19 cellular contexts compared by ENCODE assay signal in the genomic region with DNA sequence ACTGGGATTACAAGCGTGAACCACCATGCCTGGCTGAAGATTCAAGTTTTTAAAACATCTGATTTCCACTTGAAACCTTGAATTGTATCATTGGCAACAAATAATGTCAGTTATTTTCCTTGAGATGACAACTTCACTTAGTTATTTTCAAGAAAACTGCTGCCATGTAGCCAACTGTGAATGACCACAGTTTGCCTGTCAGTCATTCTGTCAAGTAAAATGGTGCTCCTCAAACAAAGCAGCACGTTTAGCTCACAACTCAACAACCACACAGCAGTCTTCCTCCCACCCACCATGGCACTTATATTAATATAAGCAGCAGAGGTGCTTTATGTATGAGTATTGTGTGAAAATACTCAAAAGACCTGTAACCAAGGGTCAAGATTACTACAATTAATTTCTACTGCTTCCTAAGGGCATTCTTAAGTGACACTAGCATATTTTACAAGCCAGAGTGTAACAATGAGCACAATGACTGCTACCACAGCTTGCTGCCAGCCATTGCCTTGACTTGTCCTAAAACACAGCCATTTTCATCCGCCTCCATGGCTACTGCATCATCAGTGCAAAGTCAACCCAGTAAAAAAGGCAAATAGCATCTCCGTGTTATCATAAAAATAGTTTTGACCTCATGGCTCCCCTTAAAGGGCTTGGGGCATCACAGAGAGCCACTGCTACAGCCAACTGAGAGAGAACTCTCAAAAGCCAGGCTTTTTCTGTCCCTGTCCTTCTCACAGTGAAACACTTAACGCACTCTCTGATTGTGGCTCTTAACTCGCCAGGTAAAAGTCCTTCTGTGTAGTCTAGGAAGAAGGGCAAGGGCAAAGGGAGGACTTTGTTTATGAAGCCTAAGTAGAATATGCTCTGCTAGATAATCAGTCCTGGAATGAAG.
A peak's percentile ranks its signal among the peaks of the same experiment; 100 is the strongest.
DNase-seq lines count a peak whose midpoint lies in the region; ATAC-seq, FAIRE-seq and TF ChIP-seq lines count a peak whose summit lies in the region.
"Had no signal": no experiment of that assay in that cellular context is flagged by ENCODE, and none has a peak within 500 bp of the region (broad histone marks: within the 10 kb centered on the region; RNA-seq: fewer than 3 reads in every experiment).

No MANE protein-coding gene starts in this region.

- no peaks in the 10 kb centered on the region for H3K36me3 ChIP-seq in neural progenitor cell

- TF ChIP-seq CTCF in neural progenitor cell (IDR thresholded peaks at IDR 0.05) = no peak

- ATAC-seq in HG02884 (IDR thresholded peaks at IDR 0.05; ENCODE audit: unreplicated experiment) = no peak
- ATAC-seq: A549, SK-N-SH treated with all-trans-retinoic acid at 6 μM for 48 hours had no signal

- H3K9ac ChIP-seq in neural progenitor cell = no peak overlapping the region

- POLR2A ChIA-PET in HEK293T (lab: Yijun Ruan, JAX) = interaction anchor here (1.5 kb wide), 1 partner anchor 11 kb away, joined by 5 read pairs; no protein-coding TSS in a partner anchor

- H2AFZ ChIP-seq in neural progenitor cell (replicated peaks) = peak overlapping the region; percentile 53
- H2AFZ ChIP-seq: PC-9 had no signal

- peak overlapping the region; percentile 54 for H3K27ac ChIP-seq in cingulate gyrus (ENCODE audit: low read depth, low read length)
- H3K27ac ChIP-seq in neural progenitor cell = no peak overlapping the region
- H3K27ac ChIP-seq: A549, PC-9, RWPE1 had no signal

- CTCF ChIA-PET in HEK293T (lab: Yijun Ruan, JAX) = no interaction called here

- FAIRE-seq in GM12891 (lab: Jason Lieb, UNC) = peak; percentile 13
- FAIRE-seq: A549 had no signal

- H3K4me3 Mint-ChIP-seq in neural progenitor cell = no peak overlapping the region
- H3K4me3 Mint-ChIP-seq: CD4-positive, alpha-beta memory T cell had no signal

- DNase-seq in GM12891 (ENCODE audit: insufficient read length, low spot score) (no peak), HEK293T (ENCODE audit: extremely low spot score) (no peak), neural progenitor cell (ENCODE audit: low spot score) (no peak), SW480 (ENCODE audit: low spot score) (no peak), GDM1 (lab: John Stamatoyannopoulos, UW) (no peak)
- no peak for DNase-seq in activated effector memory CD4-positive, alpha-beta T cell treated with anti-CD3 and anti-CD28 coated beads, Interleukin-2, amount 50 U/mL, for 16 hours
- DNase-seq: CD4-positive, alpha-beta memory T cell; HCEC 1CT; NCI-H1048; NCI-H1436; NCI-H1930; NCI-H526; PC-9; SIG-M5 had no signal

- no peak overlapping the region for H3K4me2 ChIP-seq in neural progenitor cell
- H3K4me2 ChIP-seq: A549, PC-9 had no signal

- no peaks in the 10 kb centered on the region for H3K9me3 Mint-ChIP-seq in neural progenitor cell

- H3K27me3 ChIP-seq in neural progenitor cell = no peaks in the 10 kb centered on the region

- H4K20me1 ChIP-seq in neural progenitor cell (ENCODE audit: low read depth) = no peaks in the 10 kb centered on the region

- peaks cover 57% of the 10 kb centered on the region for H3K4me1 ChIP-seq in neural progenitor cell
- H3K4me1 ChIP-seq: A549 had no signal

- peaks cover 72% of the 10 kb centered on the region for H3K4me1 Mint-ChIP-seq in neural progenitor cell

- no peak overlapping the region for H3K4me3 ChIP-seq in neural progenitor cell
- H3K4me3 ChIP-seq: A549, PC-9 had no signal

- no peak for TF ChIP-seq POLR2A in GM12891 (IDR thresholded peaks at IDR 0.05; ENCODE audit: low read depth, low read length)

- peaks cover 12% of the 10 kb centered on the region for H3F3A ChIP-seq in neural progenitor cell (ENCODE audit: low read depth)

- no peaks in the 10 kb centered on the region for H3K36me3 Mint-ChIP-seq in neural progenitor cell

- H3K79me2 ChIP-seq in neural progenitor cell (ENCODE audit: low read depth) = no peaks in the 10 kb centered on the region

- H3K9me3 ChIP-seq in neural progenitor cell (ENCODE audit: low read depth) = no peaks in the 10 kb centered on the region
- H3K9me3 ChIP-seq: A549 had no signal

- no peaks in the 10 kb centered on the region for H3K27me3 Mint-ChIP-seq in neural progenitor cell (ENCODE audit: insufficient read depth, low read depth)
- H3K27me3 Mint-ChIP-seq: CD4-positive, alpha-beta memory T cell had no signal

- peak overlapping the region; percentile 58 for H3K27ac Mint-ChIP-seq in neural progenitor cell

TF ChIP-seq in GM12891, 5 proteins besides CTCF, POLR2A, EP300 and RAD21:
- TF ChIP-seq TAF1 (IDR thresholded peaks at IDR 0.05; ENCODE audit: low read depth, low read length) = no peak
- TF ChIP-seq POLR2AphosphoS5 (IDR thresholded peaks at IDR 0.05; ENCODE audit: low read depth, low read length) = no peak
- TF ChIP-seq POU2F2 (IDR thresholded peaks at IDR 0.05; ENCODE audit: low read depth, low read length) = no peak
- TF ChIP-seq SPI1 (IDR thresholded peaks at IDR 0.05; ENCODE audit: low read depth, low read length) = no peak
- TF ChIP-seq PAX5 (IDR thresholded peaks at IDR 0.05; ENCODE audit: insufficient read depth, low read length, severe bottlenecking) = no peak

TF ChIP-seq in HEK293T, 16 proteins besides CTCF, POLR2A, EP300 and RAD21:
- TF ChIP-seq SP1 (IDR thresholded peaks at IDR 0.05) = no peak
- TF ChIP-seq, protein P1, sequence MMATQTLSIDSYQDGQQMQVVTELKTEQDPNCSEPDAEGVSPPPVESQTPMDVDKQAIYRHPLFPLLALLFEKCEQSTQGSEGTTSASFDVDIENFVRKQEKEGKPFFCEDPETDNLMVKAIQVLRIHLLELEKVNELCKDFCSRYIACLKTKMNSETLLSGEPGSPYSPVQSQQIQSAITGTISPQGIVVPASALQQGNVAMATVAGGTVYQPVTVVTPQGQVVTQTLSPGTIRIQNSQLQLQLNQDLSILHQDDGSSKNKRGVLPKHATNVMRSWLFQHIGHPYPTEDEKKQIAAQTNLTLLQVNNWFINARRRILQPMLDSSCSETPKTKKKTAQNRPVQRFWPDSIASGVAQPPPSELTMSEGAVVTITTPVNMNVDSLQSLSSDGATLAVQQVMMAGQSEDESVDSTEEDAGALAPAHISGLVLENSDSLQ (IDR thresholded peaks at IDR 0.05) = peak; percentile 30; the same call in 1 of the 2 replicates
